ENCODE assay signal across 29 cellular contexts in genomic region chr11:117573326-117573725, GRCh38.
"Had no signal": no experiment of that assay in that cellular context is flagged by ENCODE, and none has a peak within 500 bp of the region (broad histone marks: within the 10 kb centered on the region; RNA-seq: fewer than 3 reads in every experiment).

No MANE protein-coding gene starts in this region.

- H3K4me1 ChIP-seq: esophagus muscularis mucosa, foreskin keratinocyte, gastrocnemius medialis had no signal

- H3K36me3 ChIP-seq: brain microvascular endothelial cell, esophagus muscularis mucosa, gastrocnemius medialis, WERI-Rb-1 had no signal

- DNase-seq: activated B cell treated with CpG ODN at 0.5 μM for 24 hours; activated CD4-positive, alpha-beta T cell treated with anti-CD3 and anti-CD28 coated beads for 48 hours; activated CD4-positive, alpha-beta T cell treated with anti-CD3 and anti-CD28 coated beads, Interleukin-2, amount 50 U/mL, for 1 hour; activated CD4-positive, alpha-beta T cell treated with anti-CD3 and anti-CD28 coated beads, Interleukin-2, amount 50 U/mL, for 48 hours; activated CD8-positive, alpha-beta memory T cell treated with anti-CD3 and anti-CD28 coated beads for 24 hours; activated CD8-positive, alpha-beta T cell treated with anti-CD3 and anti-CD28 coated beads for 36 hours; activated effector memory CD4-positive, alpha-beta T cell treated with Interleukin-2 at 50 U/mL for 16 hours; activated gamma-delta T cell treated with Interleukin-2 at 50 U/mL for 16 hours; activated naive CD4-positive, alpha-beta T cell treated with anti-CD3 and anti-CD28 coated beads, Interleukin-2, amount 50 U/mL, for 16 hours; activated naive CD4-positive, alpha-beta T cell treated with Interleukin-2 at 50 U/mL for 16 hours; activated T-cell treated with anti-CD3 and anti-CD28 coated beads, Interleukin-2, amount 50 U/mL, for 4 hours; amniotic stem cell; anterior cingulate cortex; brain microvascular endothelial cell; caudate nucleus; effector CD4-positive, alpha-beta T cell; effector memory CD8-positive, alpha-beta T cell; erythroblast; foreskin keratinocyte; gastrocnemius medialis; glutamatergic neuron; T-helper 1 cell; T-helper 17 cell; T1000; WERI-Rb-1 had no signal

- ATAC-seq: activated CD4-positive, CD25-positive, alpha-beta regulatory T cell treated with anti-CD3 and anti-CD28 coated beads, Interleukin-2, amount 50 U/mL, for 24 hours; activated CD8-positive, alpha-beta T cell treated with anti-CD3 and anti-CD28 coated beads for 36 hours; activated T-cell treated with anti-CD3 and anti-CD28 coated beads, Interleukin-2, amount 50 U/mL, for 4 hours; activated T-helper 17 cell treated with anti-CD3 and anti-CD28 coated beads, Interleukin-2, amount 50 U/mL, for 72 hours; effector memory CD8-positive, alpha-beta T cell; foreskin keratinocyte; gastrocnemius medialis; T-helper 17 cell had no signal

- H3K4me3 ChIP-seq: coronary artery, esophagus muscularis mucosa, gastrocnemius medialis had no signal

- H3K9me3 ChIP-seq: esophagus muscularis mucosa, gastrocnemius medialis had no signal

- H3K27ac ChIP-seq: brain microvascular endothelial cell, coronary artery, esophagus muscularis mucosa, foreskin keratinocyte, gastrocnemius medialis, WERI-Rb-1 had no signal

- H3K27me3 ChIP-seq: esophagus muscularis mucosa, foreskin keratinocyte, gastrocnemius medialis had no signal
